8 cellular contexts compared by ENCODE assay signal in genomic region chr18:45839415-45840395, GRCh38. TPM values are rescaled to one million over a fixed set of nuclear protein-coding genes. Genes with fewer than 3 reads are reported as not detected.
DNase-seq lines count a peak whose midpoint lies in the region; ATAC-seq and TF ChIP-seq lines count a peak whose summit lies in the region.

No MANE protein-coding gene starts in this region.

- no peaks in the 10 kb centered on the region for H4K20me1 ChIP-seq in OCI-LY1 (ENCODE audit: insufficient read depth, low read length)

- no peaks in the 10 kb centered on the region for H3K9me3 Mint-ChIP-seq in HFFc6

- H3K4me2 ChIP-seq in OCI-LY1 (ENCODE audit: low read length): no peak overlapping the region

- no peaks in the 10 kb centered on the region for H3F3A ChIP-seq in OCI-LY1 (ENCODE audit: insufficient read depth, low read length)

- DNase-seq in Daoy (ENCODE audit: low read depth): peak; percentile 32
- DNase-seq in HFFc6: peak; percentile 74
- DNase-seq in dermis blood vessel endothelial cell: peak; percentile 84
- peak in 2 of 3 donors; percentile 32 to 38 for DNase-seq in mucosa of descending colon
- DNase-seq in superior temporal gyrus (ENCODE audit: extremely low spot score): no peak

- intact Hi-C loops in mucosa of descending colon (cut with DNase I, micrococcal nuclease): no loop called here

- no peaks in the 10 kb centered on the region for H3K36me3 Mint-ChIP-seq in HFFc6 (ENCODE audit: low read depth)

- H3K9ac ChIP-seq in OCI-LY1 (ENCODE audit: low read length): no peak overlapping the region

- H3K27me3 Mint-ChIP-seq in HFFc6 (ENCODE audit: insufficient read depth): peaks cover 10% of the 10 kb centered on the region

- H3K27ac ChIP-seq in OCI-LY1 (ENCODE audit: low read depth, low read length, poor library complexity, severe bottlenecking): no peak overlapping the region

- H3K79me2 ChIP-seq in OCI-LY1 (ENCODE audit: insufficient read depth, low read length): no peaks in the 10 kb centered on the region

- H3K4me1 ChIP-seq in OCI-LY1 (ENCODE audit: insufficient read depth, low read length, severe bottlenecking) (peaks cover 6% of the 10 kb centered on the region), mucosa of descending colon (ENCODE audit: low read depth) (peaks cover 10% of the 10 kb centered on the region)

- TF ChIP-seq CTCF in HFFc6 (IDR thresholded peaks at IDR 0.05): peak; percentile 88
- peak; percentile 49; the same call in 1 of the 2 replicates for TF ChIP-seq CTCF in OCI-LY1 (IDR thresholded peaks at IDR 0.05; ENCODE audit: low read length)
- TF ChIP-seq CTCF in mucosa of descending colon (IDR thresholded peaks at IDR 0.05): no peak

- H3K4me1 Mint-ChIP-seq in HFFc6 (ENCODE audit: low read depth): peaks cover 43% of the 10 kb centered on the region

- H3K9me3 ChIP-seq in OCI-LY1 (ENCODE audit: low read length): no peaks in the 10 kb centered on the region
- H3K9me3 ChIP-seq in mucosa of descending colon: no peaks in the 10 kb centered on the region

- H3K9me2 ChIP-seq in OCI-LY1 (ENCODE audit: low read depth, low read length): no peaks in the 10 kb centered on the region

- H3K36me3 ChIP-seq in OCI-LY1 (ENCODE audit: insufficient read depth, low read length) (no peaks in the 10 kb centered on the region), mucosa of descending colon (ENCODE audit: low read depth) (no peaks in the 10 kb centered on the region)

- peaks cover 14% of the 10 kb centered on the region; the same call in 1 of the 2 replicates for H3K27me3 ChIP-seq in OCI-LY1 (ENCODE audit: insufficient read depth, low read length)

- H3K4me3 ChIP-seq in OCI-LY1 (ENCODE audit: low read depth, low read length, poor library complexity, severe bottlenecking): no peak overlapping the region
- H3K4me3 ChIP-seq in mucosa of descending colon: no peak overlapping the region

- peak overlapping the region; percentile 56; the same call in 1 of the 2 replicates for H3K27ac Mint-ChIP-seq in HFFc6

- ATAC-seq in mucosa of descending colon: peak; percentile 56
- no peak for ATAC-seq in GM18517 (IDR thresholded peaks at IDR 0.05; ENCODE audit: unreplicated experiment)
- no peak for ATAC-seq in HG02885 (IDR thresholded peaks at IDR 0.05; ENCODE audit: poor library complexity, unreplicated experiment)

- no peak overlapping the region for H2AFZ ChIP-seq in OCI-LY1 (ENCODE audit: low read length)

- peak overlapping the region; percentile 6; the same call in 1 of the 2 replicates for H3K4me3 Mint-ChIP-seq in HFFc6

RNA-seq across cellular contexts. Expression of gene SIGLEC15, which starts 14.2 kb away (rescaled TPM):
- 12.1 and 17.9 TPM in 2 replicates for total RNA-seq in Daoy (2014; rRNA removed; shearing (Covaris generic))
- under 1 TPM; 0.40 to 0.91 (median 0.61) TPM for total RNA-seq in HFFc6 (2021; fragmentation: NEBNext Ultra II Directional; extraction: Animal tissue kit (Norgen Biotek cat#: 25700))
- total RNA-seq in dermis blood vessel endothelial cell (0.05 TPM in 1 of 2 replicates, not detected in the other), mucosa of descending colon (under 1 TPM in 2 of 3 donors, not detected in 1; 0.16 to 0.17 TPM)
